13 cellular contexts compared by ENCODE assay signal in the genomic region with DNA sequence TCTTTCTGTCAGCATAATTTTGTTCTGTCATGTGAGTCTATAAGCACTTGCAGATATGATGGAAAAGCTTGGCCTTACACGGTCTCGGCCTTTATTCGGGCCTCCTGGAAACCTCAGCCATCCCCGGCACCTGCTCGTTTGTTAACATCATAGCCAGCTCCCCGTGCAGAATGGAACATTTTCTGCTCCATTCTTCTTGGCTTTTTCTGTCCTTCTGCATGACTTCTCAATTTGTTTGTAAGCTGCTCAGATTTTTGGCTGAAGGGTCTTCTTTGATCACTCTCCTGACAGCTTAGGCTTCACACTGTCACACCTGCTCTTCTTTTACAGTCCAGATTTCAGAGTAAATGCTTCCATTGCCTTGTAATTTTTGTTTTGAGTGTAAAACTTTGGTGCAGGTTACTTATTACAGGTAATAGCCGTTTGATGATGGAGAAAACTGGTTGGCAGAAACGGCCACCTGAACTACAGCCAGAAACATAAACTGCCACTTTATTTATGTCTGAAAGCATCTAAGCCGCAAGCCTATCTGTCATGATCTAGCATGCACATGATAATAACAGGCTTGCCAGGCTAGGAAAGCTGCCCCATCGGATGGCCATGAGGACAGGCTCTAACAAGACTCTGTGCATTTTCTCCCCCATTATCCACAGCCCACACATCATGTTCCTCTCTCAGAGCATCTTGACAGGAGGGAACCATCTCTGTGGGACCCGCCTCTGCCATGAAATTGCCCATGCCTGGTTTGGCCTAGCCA.
A peak's percentile ranks its signal among the peaks of the same experiment; 100 is the strongest.
DNase-seq lines count a peak whose midpoint lies in the region; ATAC-seq, FAIRE-seq and TF ChIP-seq lines count a peak whose summit lies in the region.
"Had no signal": no experiment of that assay in that cellular context is flagged by ENCODE, and none has a peak within 500 bp of the region (broad histone marks: within the 10 kb centered on the region; RNA-seq: fewer than 3 reads in every experiment).

No MANE protein-coding gene starts in this region.

- H3K4ac ChIP-seq in H1 (replicated peaks; ENCODE audit: insufficient read length, low read depth, low read length) = no peak overlapping the region

- H4K20me1 ChIP-seq in HepG2 (ENCODE audit: insufficient read depth, low read length) (no peaks in the 10 kb centered on the region), H1 (replicated peaks in 1 of 2; ENCODE audit: control insufficient read depth in 1 of 2, insufficient read depth in 2 of 2, low read length in 2 of 2) (no peaks in the 10 kb centered on the region)

- no peak overlapping the region for H4K91ac ChIP-seq in H1 (replicated peaks; ENCODE audit: insufficient read length, low read length)

- TF ChIP-seq RAD21 in HepG2 (CRISPR knock-in tag; IDR thresholded peaks at IDR 0.05) = no peak
- no peak for TF ChIP-seq RAD21 in H1 (IDR thresholded peaks at IDR 0.05 in 1 of 2, conservative IDR thresholded peaks at IDR 0.05 in 1 of 2; ENCODE audit: low read depth in 2 of 2, low read length in 2 of 2)

- H4K8ac ChIP-seq in H1 (ENCODE audit: extremely low read depth, insufficient read depth, low read length) = peak overlapping the region; percentile 64; the same call in 1 of the 2 replicates

- TF ChIP-seq CTCF in HepG2 (CRISPR knock-in tag; IDR thresholded peaks at IDR 0.05) (no peak), right lobe of liver (IDR thresholded peaks at IDR 0.05) (no peak), H1 (IDR thresholded peaks at IDR 0.05; ENCODE audit: control extremely low read depth in 1 of 3, insufficient read depth in 1 of 3, low read depth in 1 of 3, low read length in 3 of 3) (no peak), parathyroid adenoma (IDR thresholded peaks at IDR 0.05) (no peak)

- DNase-seq in HepG2 (ENCODE audit: low spot score) (no peak), right lobe of liver (no peak), H1 (ENCODE audit: low read depth in 1 of 2, low spot score in 2 of 2) (no peak), aorta (no peak), GF-D8 (lab: John Stamatoyannopoulos, UW) (no peak)
- DNase-seq in stimulated activated CD4-positive, alpha-beta T cell treated with anti-CD3 and anti-CD28 coated beads, Interleukin-2, amount 100 ng/mL, for 24 hours = no peak
- DNase-seq: activated CD4-positive, CD25-positive, alpha-beta regulatory T cell treated with anti-CD3 and anti-CD28 coated beads, Interleukin-2, amount 50 U/mL, for 72 hours; central memory CD4-positive, alpha-beta T cell; NCI-H510A treated with DMSO at 0.1 percent for 48 hours had no signal

- TF ChIP-seq POLR2A in HepG2 (IDR thresholded peaks at IDR 0.05; ENCODE audit: insufficient read depth in 1 of 2, low read depth in 2 of 2, low read length in 2 of 2) (no peak), right lobe of liver (IDR thresholded peaks at IDR 0.05) (no peak), H1 (IDR thresholded peaks at IDR 0.05; ENCODE audit: control extremely low read depth in 1 of 2, low read depth in 2 of 2, low read length in 2 of 2) (no peak)

- no peaks in the 10 kb centered on the region; the same call in 1 of the 2 replicates for H3K79me1 ChIP-seq in H1 (ENCODE audit: low read depth, low read length)

- no peaks in the 10 kb centered on the region for H3K23me2 ChIP-seq in H1 (ENCODE audit: low read depth, low read length)

- TF ChIP-seq EP300 in HepG2 (IDR thresholded peaks at IDR 0.05; ENCODE audit: low read depth in 2 of 2, low read length in 2 of 2) (no peak), HepG2 (CRISPR knock-in tag; IDR thresholded peaks at IDR 0.05; ENCODE audit: borderline replicate concordance) (no peak), H1 (IDR thresholded peaks at IDR 0.05; ENCODE audit: borderline replicate concordance in 1 of 2, low read depth in 2 of 2, low read length in 2 of 2) (no peak)

- H3K27me3 ChIP-seq in HepG2 (ENCODE audit: control insufficient read depth in 1 of 2, insufficient read depth in 2 of 2, low read length in 2 of 2) (no peaks in the 10 kb centered on the region), right lobe of liver (no peaks in the 10 kb centered on the region), H1 (replicated peaks in 1 of 4; ENCODE audit: control insufficient read depth in 3 of 4, extremely low read depth in 1 of 4, insufficient read depth in 3 of 4, low read length in 3 of 4) (no peaks in the 10 kb centered on the region), parathyroid adenoma (ENCODE audit: control insufficient read depth, insufficient read depth, low read length) (no peaks in the 10 kb centered on the region), aorta (ENCODE audit: control insufficient read depth in 1 of 2, insufficient read depth in 2 of 2, low read length in 1 of 2) (no peaks in the 10 kb centered on the region)
- H3K27me3 ChIP-seq: ovary had no signal

- H3K36me3 ChIP-seq in HepG2 (replicated peaks in 1 of 2; ENCODE audit: control insufficient read depth in 1 of 2, insufficient read depth in 2 of 2, low read length in 2 of 2) (no peaks in the 10 kb centered on the region; a peak in 2 of 5 replicates), right lobe of liver (no peaks in the 10 kb centered on the region), H1 (ENCODE audit: control insufficient read depth in 2 of 4, insufficient read depth in 4 of 4, low read length in 3 of 4) (no peaks in the 10 kb centered on the region), parathyroid adenoma (ENCODE audit: control insufficient read depth, insufficient read depth, low read length) (no peaks in the 10 kb centered on the region), aorta (ENCODE audit: control insufficient read depth in 1 of 2, insufficient read depth in 2 of 2, low read length in 1 of 2) (no peaks in the 10 kb centered on the region)
- H3K36me3 ChIP-seq: ovary had no signal

- no peak overlapping the region for H2BK12ac ChIP-seq in H1 (ENCODE audit: low read depth, low read length)

- H3K4me3 ChIP-seq in HepG2 (replicated peaks in 1 of 3; ENCODE audit: insufficient read depth in 1 of 3, low read depth in 2 of 3, low read length in 3 of 3) (no peak overlapping the region; a peak in 1 of 6 replicates), right lobe of liver (no peak overlapping the region), H1 (ENCODE audit: extremely low read depth in 1 of 4, insufficient read depth in 2 of 4, low read depth in 3 of 4, low read length in 4 of 4) (no peak overlapping the region), parathyroid adenoma (ENCODE audit: low read depth, low read length) (no peak overlapping the region), aorta (ENCODE audit: low read length in 2 of 2) (no peak overlapping the region)
- H3K4me3 ChIP-seq: ovary had no signal

- H3K4me2 ChIP-seq in HepG2 (ENCODE audit: low read depth, low read length) (peak overlapping the region; percentile 69; the same call in 1 of the 2 replicates), H1 (ENCODE audit: insufficient read depth in 1 of 2, low read depth in 2 of 2, low read length in 2 of 2) (no peak overlapping the region), parathyroid adenoma (ENCODE audit: low read length) (no peak overlapping the region)

- H2BK20ac ChIP-seq in H1 (ENCODE audit: low read length) = no peak overlapping the region

- H3K14ac ChIP-seq in H1 (ENCODE audit: insufficient read length) = no peak overlapping the region

- H3K9ac ChIP-seq in HepG2 (ENCODE audit: insufficient read depth, low read depth, low read length) (no peak overlapping the region), H1 (replicated peaks in 1 of 4; ENCODE audit: extremely low read depth in 1 of 4, low read depth in 3 of 4, low read length in 3 of 4) (no peak overlapping the region), parathyroid adenoma (no peak overlapping the region)

- POLR2A ChIA-PET in HepG2 (lab: Yijun Ruan, JAX) = interaction anchor here (0.7 to 2.3 kb wide), 8 partner anchors 17 to 99 kb away, joined by 3 to 11 read pairs (median 4); no protein-coding TSS in a partner anchor
- POLR2A ChIA-PET in H1 (lab: Charles Lee; ENCODE audit: partially characterized antibody) = interaction anchor here (0.5 to 0.7 kb wide), 2 partner anchors 10 to 11 kb away, joined by 3 read pairs; no protein-coding TSS in a partner anchor

- no TSS peak for BruUV-seq in HepG2 (replicated peaks; lab: Mats Ljungman, UMichigan)

- no peak for ATAC-seq in HepG2
- no peak for ATAC-seq in right lobe of liver
- ATAC-seq in aorta (ENCODE audit: low FRiP score) = no peak
- ATAC-seq in GM18517 (IDR thresholded peaks at IDR 0.05; ENCODE audit: unreplicated experiment) = no peak
- ATAC-seq: activated T-helper 17 cell treated with anti-CD3 and anti-CD28 coated beads, Interleukin-2, amount 50 U/mL, for 72 hours had no signal

- H2AK5ac ChIP-seq in H1 (ENCODE audit: low read depth, low read length) = no peak overlapping the region

- H3K18ac ChIP-seq in H1 (ENCODE audit: extremely low read depth, low read length) = no peak overlapping the region

- no peak overlapping the region for H2BK15ac ChIP-seq in H1 (ENCODE audit: low read length)

- H3K4me1 ChIP-seq in HepG2 (ENCODE audit: insufficient read depth, low read length) (peaks cover 91% of the 10 kb centered on the region), right lobe of liver (peaks cover 0 to 24% (median 10%) of the 10 kb centered on the region in 4 donors), H1 (replicated peaks in 1 of 4; ENCODE audit: control insufficient read depth in 3 of 4, insufficient read depth in 4 of 4, low read length in 3 of 4) (peaks cover 0 to 11% (median 7%) of the 10 kb centered on the region in 4 experiments; a peak in 5 of 7 replicates), parathyroid adenoma (peaks cover 6% of the 10 kb centered on the region), aorta (ENCODE audit: control insufficient read depth in 1 of 2, insufficient read depth in 2 of 2, low read length in 2 of 2) (peaks cover 10 to 13% of the 10 kb centered on the region in 2 donors)

- 93% methylated on average over 11 of the region's 11 CpGs for WGBS in HepG2 (ENCODE audit: low lambda C conversion rate)
- WGBS in right lobe of liver (ENCODE audit: insufficient coverage, low coverage, low lambda C conversion rate, missing lambda C conversion rate) = 97% methylated on average over 9 of the region's 11 CpGs
- WGBS in H1 (ENCODE audit: extremely low coverage in 1 of 2, insufficient coverage in 1 of 2, insufficient read length in 1 of 2, insufficient replicate concordance in 2 of 2, low coverage in 1 of 2, low lambda C conversion rate in 2 of 2, missing lambda C conversion rate in 1 of 2), 2 experiments = 95% methylated on average over 11 of the region's 11 CpGs; no CpG with 5 or more reads in 1 of the 2 experiments
- 68 to 69% methylated on average over 11 of the region's 11 CpGs for whole genome bisulfite sequencing in aorta, 2 donors

- CTCF ChIA-PET in HepG2 (lab: Yijun Ruan, JAX; ENCODE audit: low intra/inter-chr PET ratio, low total read pairs) (no interaction called here), H1 (lab: Charles Lee; ENCODE audit: partially characterized antibody) (interaction anchor here (1.1 kb wide), 1 partner anchor 140 kb away, joined by 3 read pairs; no protein-coding TSS in a partner anchor)

- intact Hi-C loops in HepG2 (cut with micrococcal nuclease; ENCODE audit: unreplicated experiment) (loop anchor here (5.0 kb wide), 1 partner anchor 74 kb away; no protein-coding TSS in a partner anchor), right lobe of liver (cut with DNase I) (no loop called here), aorta (cut with DNase I) (loop anchor here in 1 of 2 donors (5.0 kb wide), 1 partner anchor 74 kb away; no protein-coding TSS in a partner anchor)

- no peaks in the 10 kb centered on the region for H3K79me2 ChIP-seq in HepG2 (ENCODE audit: insufficient read depth, low read length)
- no peaks in the 10 kb centered on the region; a peak in 1 of 4 replicates for H3K79me2 ChIP-seq in H1 (ENCODE audit: control insufficient read depth in 1 of 2, insufficient read depth in 2 of 2, low read length in 2 of 2)
- no peaks in the 10 kb centered on the region for H3K79me2 ChIP-seq in parathyroid adenoma

- no peak overlapping the region for H3K56ac ChIP-seq in H1 (replicated peaks; ENCODE audit: insufficient read length, low read depth, low read length)

- FAIRE-seq in HepG2 (lab: Jason Lieb, UNC) = no peak
- FAIRE-seq in H1 (lab: Jason Lieb, UNC) = no peak

- H2BK120ac ChIP-seq in H1 (replicated peaks; ENCODE audit: low read depth, low read length) = no peak overlapping the region

- H2BK5ac ChIP-seq in H1 (ENCODE audit: low read depth, low read length) = no peak overlapping the region

- peak overlapping the region; percentile 84 for H3K27ac ChIP-seq in HepG2 (ENCODE audit: extremely low read length, insufficient read depth, low read length)
- H3K27ac ChIP-seq in right lobe of liver = peak overlapping the region in 1 of 3 donors; percentile 68
- H3K27ac ChIP-seq in H1 (ENCODE audit: low read depth, low read length) = no peak overlapping the region
- no peak overlapping the region for H3K27ac ChIP-seq in parathyroid adenoma
- peak overlapping the region; percentile 18 to 100 for H3K27ac ChIP-seq in aorta (ENCODE audit: low read depth in 1 of 2, low read length in 2 of 2)

- H3K9me3 ChIP-seq in HepG2 (ENCODE audit: low read length) (no peaks in the 10 kb centered on the region), right lobe of liver (no peaks in the 10 kb centered on the region), H1 (ENCODE audit: insufficient read depth in 2 of 2, low read depth in 1 of 2, low read length in 1 of 2) (no peaks in the 10 kb centered on the region), parathyroid adenoma (ENCODE audit: control insufficient read depth, low read length) (no peaks in the 10 kb centered on the region), aorta (ENCODE audit: control insufficient read depth, low read length) (no peaks in the 10 kb centered on the region)
- H3K9me3 ChIP-seq: ovary had no signal

- in situ Hi-C loops in HepG2 (cut with HindIII; ENCODE audit: extremely low pct_ligation_motif_present, low pct_unique_long_range_greater_than_20kb) = no loop called here

- H3K23ac ChIP-seq in H1 (ENCODE audit: insufficient read length) = no peak overlapping the region

- H2AFZ ChIP-seq in HepG2 (ENCODE audit: low read length) = no peak overlapping the region
- no peak overlapping the region for H2AFZ ChIP-seq in H1 (ENCODE audit: low read length)
- peak overlapping the region; percentile 28 for H2AFZ ChIP-seq in parathyroid adenoma

- no peak overlapping the region for H4K5ac ChIP-seq in H1 (ENCODE audit: insufficient read length, low read depth, low read length)

Comparison
In these comparisons a context has a peak if more than half of its experiments do, and no peak if none do; other contexts are left out.
1. H3K27ac ChIP-seq: peak in HepG2 (single experiment) and aorta (2 of 2); none in H1 (single experiment) and parathyroid adenoma (single experiment).